Comparison of ENCODE assay signal across 8 cellular contexts in genomic region chr10:103781329-103782061, GRCh38.
DNase-seq lines count a peak whose midpoint lies in the region; ATAC-seq and TF ChIP-seq lines count a peak whose summit lies in the region.

No MANE protein-coding gene starts in this region.

- H3K36me3 Mint-ChIP-seq in neural progenitor cell, result peaks cover 7% of the 10 kb centered on the region

- H3K9ac ChIP-seq in Karpas-422 (ENCODE audit: low read length), result no peak overlapping the region
- H3K9ac ChIP-seq in neural progenitor cell, result no peak overlapping the region

- peaks cover 2% of the 10 kb centered on the region for H3K27me3 Mint-ChIP-seq in neural progenitor cell (ENCODE audit: insufficient read depth, low read depth)

- H3K36me3 ChIP-seq in Karpas-422 (ENCODE audit: insufficient read depth, low read length) (no peaks in the 10 kb centered on the region), neural progenitor cell (no peaks in the 10 kb centered on the region)

- H3F3A ChIP-seq in neural progenitor cell (ENCODE audit: low read depth), result no peaks in the 10 kb centered on the region

- peaks cover 13% of the 10 kb centered on the region for H3K4me1 Mint-ChIP-seq in neural progenitor cell

- H3K27ac Mint-ChIP-seq in neural progenitor cell, result no peak overlapping the region

- H3K4me2 ChIP-seq in Karpas-422 (ENCODE audit: low read depth, low read length, poor library complexity, severe bottlenecking) (no peak overlapping the region), neural progenitor cell (no peak overlapping the region)

- H3K9me3 Mint-ChIP-seq in neural progenitor cell, result no peaks in the 10 kb centered on the region

- H3K79me2 ChIP-seq in Karpas-422 (ENCODE audit: low read length), result no peaks in the 10 kb centered on the region
- no peaks in the 10 kb centered on the region for H3K79me2 ChIP-seq in neural progenitor cell (ENCODE audit: low read depth)

- peak; percentile 98 for DNase-seq in GM04503 (ENCODE audit: low read depth)
- DNase-seq in Karpas-422, result peak; percentile 53
- DNase-seq in amniotic stem cell (lab: John Stamatoyannopoulos, UW), result peak; percentile 60
- peak; percentile 33 for DNase-seq in neural progenitor cell (ENCODE audit: low spot score)
- no peak for DNase-seq in posterior vena cava (ENCODE audit: low spot score)
- DNase-seq in sciatic nerve (ENCODE audit: low spot score), result no peak

- no peaks in the 10 kb centered on the region for H3K27me3 ChIP-seq in Karpas-422 (ENCODE audit: low read length)
- no peaks in the 10 kb centered on the region for H3K27me3 ChIP-seq in neural progenitor cell

- H2AFZ ChIP-seq in Karpas-422 (ENCODE audit: low read length) (no peak overlapping the region), neural progenitor cell (replicated peaks) (no peak overlapping the region)

- H3K4me1 ChIP-seq in Karpas-422 (ENCODE audit: low read length) (peaks cover 7% of the 10 kb centered on the region; the same call in 1 of the 2 replicates), neural progenitor cell (peaks cover 17% of the 10 kb centered on the region)

- H3K4me3 ChIP-seq in Karpas-422 (ENCODE audit: low read length) (no peak overlapping the region), neural progenitor cell (no peak overlapping the region)

- TF ChIP-seq CTCF in neural progenitor cell (IDR thresholded peaks at IDR 0.05), result peak; percentile 33

- no peak overlapping the region for H3K4me3 Mint-ChIP-seq in neural progenitor cell

- no peaks in the 10 kb centered on the region for H4K20me1 ChIP-seq in Karpas-422 (ENCODE audit: insufficient read depth, low read depth, low read length)
- no peaks in the 10 kb centered on the region for H4K20me1 ChIP-seq in neural progenitor cell (ENCODE audit: low read depth)

- H3K9me2 ChIP-seq in Karpas-422 (replicated peaks; ENCODE audit: insufficient read depth, low read length), result no peaks in the 10 kb centered on the region

- H3K27ac ChIP-seq in Karpas-422 (ENCODE audit: low read length), result no peak overlapping the region
- H3K27ac ChIP-seq in neural progenitor cell, result no peak overlapping the region

- intact Hi-C loops in posterior vena cava (cut with DNase I) (no loop called here), sciatic nerve (cut with DNase I) (no loop called here)

- H3K9me3 ChIP-seq in Karpas-422 (ENCODE audit: low read length) (no peaks in the 10 kb centered on the region), neural progenitor cell (ENCODE audit: low read depth) (no peaks in the 10 kb centered on the region)

- ATAC-seq in HG03521 (IDR thresholded peaks at IDR 0.05; ENCODE audit: unreplicated experiment), result no peak
- ATAC-seq in HG03439 (IDR thresholded peaks at IDR 0.05; ENCODE audit: unreplicated experiment), result no peak
- ATAC-seq in sciatic nerve, result no peak

Comparison
In these comparisons a context has a peak if more than half of its experiments do, and no peak if none do; other contexts are left out.
1. DNase-seq: peak in GM04503 (single experiment), Karpas-422 (single experiment), amniotic stem cell (single experiment) and neural progenitor cell (single experiment); none in posterior vena cava (single experiment) and sciatic nerve (single experiment).